Comparison of ENCODE assay signal across 23 cellular contexts in the genomic region with DNA sequence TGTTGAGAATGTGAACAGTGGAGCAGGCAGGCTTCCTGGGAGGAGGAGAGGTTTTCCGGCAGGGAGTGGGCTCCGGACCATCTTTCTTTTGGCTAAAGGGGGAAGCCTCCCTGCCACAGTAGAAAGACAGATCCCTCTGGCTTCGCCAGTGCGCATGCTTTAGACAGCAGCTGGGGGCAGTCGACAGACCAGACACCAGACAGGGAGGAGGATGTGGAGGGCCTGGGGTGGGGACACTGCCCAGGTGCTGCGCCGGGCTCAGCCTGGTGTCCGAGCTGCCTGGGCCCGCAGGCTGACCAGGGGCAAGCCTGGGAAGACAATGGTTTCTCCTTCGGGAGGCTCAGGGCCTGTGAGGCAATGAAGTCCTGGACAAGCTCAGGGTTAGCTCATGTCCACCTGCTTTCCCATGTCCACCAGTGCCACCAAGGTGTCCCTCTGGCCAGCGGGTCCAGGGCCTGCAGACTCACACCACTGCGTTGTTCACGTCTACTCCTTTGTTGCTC.
DNase-seq lines count a peak whose midpoint lies in the region; ATAC-seq lines count a peak whose summit lies in the region.
"Had no signal": no experiment of that assay in that cellular context is flagged by ENCODE, and none has a peak within 500 bp of the region (broad histone marks: within the 10 kb centered on the region; RNA-seq: fewer than 3 reads in every experiment).

No MANE protein-coding gene starts in this region.

- POLR2A ChIA-PET in activated CD4-positive, alpha-beta memory T cell treated with anti-CD3 and anti-CD28 coated beads, Interleukin-2, amount 10 ng/mL, durations not matched to agents 7 days and 5 days (lab: Charles Lee): no interaction called here

- H3K4me1 Mint-ChIP-seq in activated CD4-positive, alpha-beta memory T cell treated with anti-CD3 and anti-CD28 coated beads, Interleukin-2, amount 10 ng/mL, durations not matched to agents 7 days and 5 days: no peaks in the 10 kb centered on the region
- H3K4me1 Mint-ChIP-seq: CD4-positive, CD25-positive, alpha-beta regulatory T cell had no signal

- H3K27ac Mint-ChIP-seq in activated CD4-positive, alpha-beta memory T cell treated with anti-CD3 and anti-CD28 coated beads, Interleukin-2, amount 10 ng/mL, durations not matched to agents 7 days and 5 days: no peak overlapping the region

- ATAC-seq in left lobe of liver: no peak
- no peak for ATAC-seq in GM19324 (IDR thresholded peaks at IDR 0.05; ENCODE audit: low FRiP score, unreplicated experiment)
- ATAC-seq: PC-3, Right ventricle myocardium inferior had no signal

- CTCF ChIA-PET in activated CD4-positive, alpha-beta memory T cell treated with anti-CD3 and anti-CD28 coated beads, Interleukin-2, amount 10 ng/mL, durations not matched to agents 7 days and 5 days (lab: Charles Lee): no interaction called here

- peak; percentile 30 for DNase-seq in activated CD8-positive, alpha-beta memory T cell treated with anti-CD3 and anti-CD28 coated beads, Interleukin-2, amount 50 U/mL, for 48 hours
- DNase-seq in activated CD8-positive, alpha-beta memory T cell treated with anti-CD3 and anti-CD28 coated beads, Interleukin-2, amount 50 U/mL, for 4 hours: no peak
- peak; percentile 33 for DNase-seq in left lobe of liver (ENCODE audit: low spot score)
- DNase-seq in posterior vena cava (ENCODE audit: low spot score): peak; percentile 66
- peak; percentile 10 for DNase-seq in ureter (ENCODE audit: low spot score)
- DNase-seq in SHP77 (lab: John Stamatoyannopoulos, UW): no peak
- no peak for DNase-seq in activated CD4-positive, alpha-beta memory T cell treated with anti-CD3 and anti-CD28 coated beads, Interleukin-2, amount 10 ng/mL, durations not matched to agents 7 days and 5 days
- DNase-seq: 8988T; ACHN; BE2C; CD4-positive, CD25-positive, alpha-beta regulatory T cell; DMS153; DND-41; GOT3; HCEC 1CT; KBM-7; MM.1S; NCI-H2029; NCI-H446; NCI-H774; PC-3 had no signal

- peaks cover 7% of the 10 kb centered on the region for H3K9me3 Mint-ChIP-seq in activated CD4-positive, alpha-beta memory T cell treated with anti-CD3 and anti-CD28 coated beads, Interleukin-2, amount 10 ng/mL, durations not matched to agents 7 days and 5 days

- H3K4me3 Mint-ChIP-seq in activated CD4-positive, alpha-beta memory T cell treated with anti-CD3 and anti-CD28 coated beads, Interleukin-2, amount 10 ng/mL, durations not matched to agents 7 days and 5 days: no peak overlapping the region
- H3K4me3 Mint-ChIP-seq: CD4-positive, CD25-positive, alpha-beta regulatory T cell had no signal

- H3K27me3 Mint-ChIP-seq in activated CD4-positive, alpha-beta memory T cell treated with anti-CD3 and anti-CD28 coated beads, Interleukin-2, amount 10 ng/mL, durations not matched to agents 7 days and 5 days: no peaks in the 10 kb centered on the region
- H3K27me3 Mint-ChIP-seq: CD4-positive, CD25-positive, alpha-beta regulatory T cell had no signal

- intact Hi-C loops in posterior vena cava (cut with DNase I): loop anchor here in 1 of 2 donors (1.0 kb wide), 1 partner anchor 41 kb away; no protein-coding TSS in a partner anchor

- H3K36me3 Mint-ChIP-seq in activated CD4-positive, alpha-beta memory T cell treated with anti-CD3 and anti-CD28 coated beads, Interleukin-2, amount 10 ng/mL, durations not matched to agents 7 days and 5 days (ENCODE audit: low read depth): no peaks in the 10 kb centered on the region

Comparison
In these comparisons a context has a peak if more than half of its experiments do, and no peak if none do; other contexts are left out.
1. DNase-seq: peak in activated CD8-positive, alpha-beta memory T cell treated with anti-CD3 and anti-CD28 coated beads, Interleukin-2, amount 50 U/mL, for 48 hours (single experiment), left lobe of liver (single experiment), posterior vena cava (single experiment) and ureter (single experiment); none in activated CD8-positive, alpha-beta memory T cell treated with anti-CD3 and anti-CD28 coated beads, Interleukin-2, amount 50 U/mL, for 4 hours (single experiment), SHP77 (0 of 2) and activated CD4-positive, alpha-beta memory T cell treated with anti-CD3 and anti-CD28 coated beads, Interleukin-2, amount 10 ng/mL, durations not matched to agents 7 days and 5 days (single experiment).